ENCODE assay signal across 1 cellular context in genomic region chr18:80164727-80165355, GRCh38.
A peak's percentile ranks its signal among the peaks of the same experiment; 100 is the strongest.
TF ChIP-seq lines count a peak whose summit lies in the region.
"Not testable (repeated sequence)": the region's sequence is repeated elsewhere in the genome, so short reads cannot be mapped to it uniquely, and the experiment has no call there.

No MANE protein-coding gene starts in this region.

TF ChIP-seq in K562, 482 proteins besides CTCF, POLR2A, EP300 and RAD21:
- not testable (repeated sequence) for TF ChIP-seq NR2C2 (CRISPR knock-in tag; IDR thresholded peaks at IDR 0.05)
- TF ChIP-seq NR2C2 (tag; IDR thresholded peaks at IDR 0.05): 0 out of 2 replicates have a peak, but pooled peaks have one; percentile 23
- peak; percentile 62 for TF ChIP-seq L3MBTL2 (IDR thresholded peaks at IDR 0.05)
- TF ChIP-seq SMARCE1 (IDR thresholded peaks at IDR 0.05): peak; percentile 35; the same call in 1 of the 2 replicates
- peak in 1 of 2 experiments; percentile 28; a peak in 1 of 4 replicates for TF ChIP-seq TRIM24 (IDR thresholded peaks at IDR 0.05)
- TF ChIP-seq ZNF280B (CRISPR knock-in tag; IDR thresholded peaks at IDR 0.05): 0 out of 2 replicates have a peak, but pooled peaks have one; percentile 61
- TF ChIP-seq SOX6 (IDR thresholded peaks at IDR 0.05): peak; percentile 64; the same call in 1 of the 2 replicates
TF ChIP-seq in K562: peak in this region for 6; not testable (repeated sequence) for 476.
